11 cellular contexts compared by ENCODE assay signal in genomic region chrX:136306182-136306581, GRCh38. TPM values are rescaled to one million over a fixed set of nuclear protein-coding genes. Genes with fewer than 3 reads are reported as not detected.
"Had no signal": no experiment of that assay in that cellular context is flagged by ENCODE, and none has a peak within 500 bp of the region (broad histone marks: within the 10 kb centered on the region; RNA-seq: fewer than 3 reads in every experiment).

No MANE protein-coding gene starts in this region.

- DNase-seq: IMR-90, Karpas-422, KBM-7, KG1 had no signal

- H3K4me2 ChIP-seq: KMS-11 had no signal

- FAIRE-seq: HepG2, HTR-8/SVneo, K562 had no signal

- H3K27ac ChIP-seq: HL-60, KMS-11 had no signal

- ATAC-seq: HepG2, K562 had no signal

- H3K4me3 ChIP-seq: K562 had no signal

RNA-seq across cellular contexts. Expression of gene ADGRG4, which starts 5.4 kb away (rescaled TPM):
- total RNA-seq: HepG2, HT-29, IMR-90, K562 had no signal
- polyA plus RNA-seq: HepG2, IgD-negative memory B cell, K562 had no signal

RNA-seq across cellular contexts. Expression of gene MAP7D3, which starts 55.0 kb away (rescaled TPM):
- total RNA-seq: HepG2 had no signal
- polyA plus RNA-seq: HepG2 had no signal
